In the genomic region with DNA sequence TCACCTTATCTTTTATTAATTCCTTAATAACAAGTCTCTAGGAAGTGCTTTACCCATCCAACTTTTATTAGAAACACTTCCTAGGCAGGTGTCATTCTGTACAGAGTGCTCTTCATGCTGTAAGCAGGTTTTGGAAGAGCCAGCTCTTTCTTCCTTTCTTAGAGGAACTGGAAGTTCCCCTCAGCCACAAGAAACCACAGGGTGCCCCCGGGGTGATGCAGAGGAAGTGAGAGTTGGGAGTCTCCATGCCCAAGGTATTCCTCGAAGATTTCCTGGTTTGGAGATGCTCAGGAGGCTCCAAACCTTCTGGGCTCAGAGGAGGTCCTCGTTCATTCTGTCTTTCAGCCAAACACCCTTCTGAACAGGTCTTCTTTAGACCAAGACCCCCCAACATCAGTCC, we compare ENCODE assay signal across 1 cellular context.
TF ChIP-seq lines count a peak whose summit lies in the region.

No MANE protein-coding gene starts in this region.

TF ChIP-seq in GM12878, 131 proteins besides CTCF, POLR2A, EP300 and RAD21:
- TF ChIP-seq SPI1 (IDR thresholded peaks at IDR 0.05; ENCODE audit: borderline replicate concordance, insufficient read depth, low read depth, low read length): peak; percentile 58; the same call in 1 of the 2 replicates
- no peak for TF ChIP-seq HDGF (IDR thresholded peaks at IDR 0.05)
- TF ChIP-seq TBL1XR1 (IDR thresholded peaks at IDR 0.05; ENCODE audit: low read depth, low read length): no peak
- no peak for TF ChIP-seq ZNF217 (IDR thresholded peaks at IDR 0.05)
- TF ChIP-seq, protein P1, sequence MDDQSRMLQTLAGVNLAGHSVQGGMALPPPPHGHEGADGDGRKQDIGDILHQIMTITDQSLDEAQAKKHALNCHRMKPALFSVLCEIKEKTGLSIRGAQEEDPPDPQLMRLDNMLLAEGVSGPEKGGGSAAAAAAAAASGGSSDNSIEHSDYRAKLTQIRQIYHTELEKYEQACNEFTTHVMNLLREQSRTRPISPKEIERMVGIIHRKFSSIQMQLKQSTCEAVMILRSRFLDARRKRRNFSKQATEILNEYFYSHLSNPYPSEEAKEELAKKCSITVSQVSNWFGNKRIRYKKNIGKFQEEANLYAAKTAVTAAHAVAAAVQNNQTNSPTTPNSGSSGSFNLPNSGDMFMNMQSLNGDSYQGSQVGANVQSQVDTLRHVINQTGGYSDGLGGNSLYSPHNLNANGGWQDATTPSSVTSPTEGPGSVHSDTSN (IDR thresholded peaks at IDR 0.05; ENCODE audit: insufficient replicate concordance, low read depth, low read length): no peak
- no peak for TF ChIP-seq POLR2AphosphoS2 (IDR thresholded peaks at IDR 0.05; ENCODE audit: low read depth, low read length)
- peak; percentile 31 for TF ChIP-seq IKZF1 (conservative IDR thresholded peaks at IDR 0.05)
- TF ChIP-seq EED (IDR thresholded peaks at IDR 0.05; ENCODE audit: low read depth): no peak
- no peak for TF ChIP-seq CBX5 (IDR thresholded peaks at IDR 0.05; ENCODE audit: low read depth)
- peak; percentile 16 to 19; a peak in 1 of 4 replicates for TF ChIP-seq IKZF2 (IDR thresholded peaks at IDR 0.05)
- TF ChIP-seq SUZ12 (IDR thresholded peaks at IDR 0.05; ENCODE audit: unreplicated experiment): no peak
- no peak for TF ChIP-seq SRF (IDR thresholded peaks at IDR 0.05; ENCODE audit: low read depth in 2 of 2, low read length in 2 of 2)
- TF ChIP-seq CBFB (IDR thresholded peaks at IDR 0.05; ENCODE audit: low read depth): no peak
